In genomic region chr5:133686566-133686965, GRCh38 we compare ENCODE assay signal across 31 cellular contexts.
"Had no signal": no experiment of that assay in that cellular context is flagged by ENCODE, and none has a peak within 500 bp of the region (broad histone marks: within the 10 kb centered on the region; RNA-seq: fewer than 3 reads in every experiment).

No MANE protein-coding gene starts in this region.

- DNase-seq: activated CD4-positive, alpha-beta memory T cell treated with anti-CD3 and anti-CD28 coated beads, Interleukin-2, amount 10 ng/mL, durations not matched to agents 7 days and 5 days; activated CD4-positive, alpha-beta T cell treated with anti-CD3 and anti-CD28 coated beads for 1 hour; activated CD4-positive, alpha-beta T cell treated with anti-CD3 and anti-CD28 coated beads for 48 hours; activated CD4-positive, CD25-positive, alpha-beta regulatory T cell; activated CD8-positive, alpha-beta memory T cell treated with anti-CD3 and anti-CD28 coated beads for 24 hours; activated CD8-positive, alpha-beta memory T cell treated with anti-CD3 and anti-CD28 coated beads, Interleukin-2, amount 10 ng/mL, durations not matched to agents 7 days and 5 days; activated CD8-positive, alpha-beta memory T cell treated with anti-CD3 and anti-CD28 coated beads, Interleukin-2, amount 50 U/mL, for 48 hours; activated effector memory CD4-positive, alpha-beta T cell treated with Interleukin-2 at 50 U/mL for 16 hours; activated naive CD4-positive, alpha-beta T cell treated with anti-CD3 and anti-CD28 coated beads, Interleukin-2, amount 50 U/mL, for 16 hours; activated naive CD8-positive, alpha-beta T cell treated with anti-CD3 and anti-CD28 coated beads, Interleukin-2, amount 50 U/mL, for 24 hours; activated T-cell treated with anti-CD3 and anti-CD28 coated beads, Interleukin-2, amount 50 U/mL, for 48 hours; anterior cingulate cortex; central memory CD4-positive, alpha-beta T cell; NCI-H1092 treated with DMSO at 0.1 percent for 48 hours; NCI-H146; NCI-H187; NCI-H2107; NCI-H2171; NCI-H510A; NCI-H526; NCI-H748 treated with DMSO at 0.1 percent for 48 hours; NK-92 treated with Interleukin-12 subunit alpha and Interleukin-12 subunit beta, amount 100 ng/mL, for 24 hours; PC-9; Right ventricle myocardium superior; SJCRH30; T1000; WERI-Rb-1 had no signal

- H2AFZ ChIP-seq: PC-9 had no signal

- H3K4me3 Mint-ChIP-seq: activated CD4-positive, alpha-beta memory T cell treated with anti-CD3 and anti-CD28 coated beads, Interleukin-2, amount 10 ng/mL, durations not matched to agents 7 days and 5 days; activated CD8-positive, alpha-beta memory T cell treated with anti-CD3 and anti-CD28 coated beads, Interleukin-2, amount 10 ng/mL, durations not matched to agents 7 days and 5 days; activated naive CD8-positive, alpha-beta T cell treated with anti-CD3 and anti-CD28 coated beads, Interleukin-2, amount 50 U/mL, for 24 hours; brain had no signal

- H3K36me3 Mint-ChIP-seq: activated CD8-positive, alpha-beta memory T cell treated with anti-CD3 and anti-CD28 coated beads, Interleukin-2, amount 10 ng/mL, durations not matched to agents 7 days and 5 days; brain had no signal

- FAIRE-seq: RCC 7860 had no signal

- H3K4me3 ChIP-seq: PC-9, SJCRH30, SK-N-MC had no signal

- ATAC-seq: activated CD8-positive, alpha-beta memory T cell treated with anti-CD3 and anti-CD28 coated beads, Interleukin-2, amount 10 ng/mL, durations not matched to agents 7 days and 5 days; activated naive CD8-positive, alpha-beta T cell treated with anti-CD3 and anti-CD28 coated beads, Interleukin-2, amount 50 U/mL, for 24 hours had no signal

- H3K4me1 ChIP-seq: SJCRH30 had no signal

- H3K9me3 Mint-ChIP-seq: activated CD4-positive, alpha-beta memory T cell treated with anti-CD3 and anti-CD28 coated beads, Interleukin-2, amount 10 ng/mL, durations not matched to agents 7 days and 5 days; activated naive CD8-positive, alpha-beta T cell treated with anti-CD3 and anti-CD28 coated beads, Interleukin-2, amount 50 U/mL, for 24 hours had no signal

- H3K27me3 ChIP-seq: SJCRH30 had no signal

- H3K9me3 ChIP-seq: SJCRH30 had no signal

- H3K4me2 ChIP-seq: PC-9 had no signal

- H3K4me1 Mint-ChIP-seq: activated naive CD8-positive, alpha-beta T cell treated with anti-CD3 and anti-CD28 coated beads, Interleukin-2, amount 50 U/mL, for 24 hours had no signal

- H3K27ac ChIP-seq: PC-9, RWPE1, SJCRH30, SK-N-MC, WERI-Rb-1 had no signal

- H3K36me3 ChIP-seq: SJCRH30, WERI-Rb-1 had no signal

- H3K27ac Mint-ChIP-seq: activated CD4-positive, alpha-beta memory T cell treated with anti-CD3 and anti-CD28 coated beads, Interleukin-2, amount 10 ng/mL, durations not matched to agents 7 days and 5 days; activated CD8-positive, alpha-beta memory T cell treated with anti-CD3 and anti-CD28 coated beads, Interleukin-2, amount 10 ng/mL, durations not matched to agents 7 days and 5 days; activated naive CD8-positive, alpha-beta T cell treated with anti-CD3 and anti-CD28 coated beads, Interleukin-2, amount 50 U/mL, for 24 hours; brain had no signal
